11 cellular contexts compared by ENCODE assay signal in genomic region chr7:41437257-41438196, GRCh38.
DNase-seq lines count a peak whose midpoint lies in the region; ATAC-seq and FAIRE-seq lines count a peak whose summit lies in the region.
"Had no signal": no experiment of that assay in that cellular context is flagged by ENCODE, and none has a peak within 500 bp of the region (broad histone marks: within the 10 kb centered on the region; RNA-seq: fewer than 3 reads in every experiment).

No MANE protein-coding gene starts in this region.

- no peak for ATAC-seq in HG02610 (IDR thresholded peaks at IDR 0.05; ENCODE audit: unreplicated experiment)
- ATAC-seq: activated CD8-positive, alpha-beta T cell treated with anti-CD3 and anti-CD28 coated beads for 36 hours had no signal

- peak; percentile 79 for FAIRE-seq in RCC 7860 (lab: Jason Lieb, UNC)

- peak; percentile 75 for DNase-seq in A172 (ENCODE audit: low spot score)
- peak; percentile 50 for DNase-seq in EL
- DNase-seq in RCC 7860 (ENCODE audit: low spot score), result peak; percentile 77
- peak; percentile 74 for DNase-seq in fibroblast of gingiva (ENCODE audit: low read depth)
- no peak for DNase-seq in NAMALWA (ENCODE audit: low spot score)
- no peak for DNase-seq in stimulated activated CD4-positive, alpha-beta T cell treated with anti-CD3 and anti-CD28 coated beads, Interleukin-15, amount 100 ng/mL, for 24 hours
- DNase-seq in stimulated activated naive CD4-positive, alpha-beta T cell treated with Interleukin-2 at 50 U/mL for 16 hours (lab: John Stamatoyannopoulos, UW), result no peak
- DNase-seq: activated CD8-positive, alpha-beta T cell treated with anti-CD3 and anti-CD28 coated beads for 36 hours; KG1; NCI-H2081 had no signal

Comparison
In these comparisons a context has a peak if more than half of its experiments do, and no peak if none do; other contexts are left out.
1. DNase-seq: peak in A172 (single experiment), EL (single experiment), RCC 7860 (single experiment) and fibroblast of gingiva (single experiment); none in NAMALWA (single experiment), stimulated activated CD4-positive, alpha-beta T cell treated with anti-CD3 and anti-CD28 coated beads, Interleukin-15, amount 100 ng/mL, for 24 hours (single experiment) and stimulated activated naive CD4-positive, alpha-beta T cell treated with Interleukin-2 at 50 U/mL for 16 hours (single experiment).